In the genomic region with DNA sequence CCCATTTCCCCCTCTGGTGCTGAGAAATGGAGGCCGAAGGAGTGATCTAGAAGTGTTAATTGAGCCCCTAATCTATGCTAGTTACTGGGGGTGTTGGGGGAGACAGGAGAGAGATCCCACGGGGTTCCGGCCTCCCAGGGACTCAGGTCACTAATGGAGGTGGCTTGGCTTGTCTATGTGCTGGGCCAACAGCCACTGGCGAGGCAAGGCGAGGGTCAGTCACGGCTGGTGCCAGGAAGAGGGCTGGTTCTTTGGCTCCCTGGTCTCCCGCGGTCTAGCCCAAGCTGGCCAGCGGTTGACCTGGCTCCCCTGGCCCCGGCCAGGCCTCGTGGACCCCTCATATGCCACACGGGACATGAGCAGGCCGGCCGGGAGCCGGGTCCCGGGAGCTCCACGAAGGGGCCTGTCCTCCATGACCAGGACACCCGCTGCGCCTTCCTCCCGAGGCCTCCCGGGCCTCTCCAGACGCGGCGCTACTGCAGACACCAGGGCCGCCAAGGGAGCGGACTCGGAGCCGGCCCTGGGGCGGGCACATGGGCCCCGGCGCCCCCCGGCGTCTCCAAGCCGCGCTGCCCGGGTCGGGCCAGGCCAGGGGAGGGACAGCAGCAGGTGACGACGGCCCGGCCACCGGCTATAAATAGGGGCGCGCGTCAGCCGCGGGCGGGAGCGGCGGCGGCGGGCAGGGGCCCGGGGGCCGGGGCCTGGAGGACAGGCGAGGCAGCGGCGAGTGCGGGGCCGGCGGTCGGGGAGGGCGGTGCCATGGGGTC, we compare ENCODE assay signal across 8 cellular contexts. TPM values are rescaled to one million over a fixed set of nuclear protein-coding genes. Genes with fewer than 3 reads are reported as not detected.
DNase-seq lines count a peak whose midpoint lies in the region; ATAC-seq lines count a peak whose summit lies in the region.

A gene with protein sequence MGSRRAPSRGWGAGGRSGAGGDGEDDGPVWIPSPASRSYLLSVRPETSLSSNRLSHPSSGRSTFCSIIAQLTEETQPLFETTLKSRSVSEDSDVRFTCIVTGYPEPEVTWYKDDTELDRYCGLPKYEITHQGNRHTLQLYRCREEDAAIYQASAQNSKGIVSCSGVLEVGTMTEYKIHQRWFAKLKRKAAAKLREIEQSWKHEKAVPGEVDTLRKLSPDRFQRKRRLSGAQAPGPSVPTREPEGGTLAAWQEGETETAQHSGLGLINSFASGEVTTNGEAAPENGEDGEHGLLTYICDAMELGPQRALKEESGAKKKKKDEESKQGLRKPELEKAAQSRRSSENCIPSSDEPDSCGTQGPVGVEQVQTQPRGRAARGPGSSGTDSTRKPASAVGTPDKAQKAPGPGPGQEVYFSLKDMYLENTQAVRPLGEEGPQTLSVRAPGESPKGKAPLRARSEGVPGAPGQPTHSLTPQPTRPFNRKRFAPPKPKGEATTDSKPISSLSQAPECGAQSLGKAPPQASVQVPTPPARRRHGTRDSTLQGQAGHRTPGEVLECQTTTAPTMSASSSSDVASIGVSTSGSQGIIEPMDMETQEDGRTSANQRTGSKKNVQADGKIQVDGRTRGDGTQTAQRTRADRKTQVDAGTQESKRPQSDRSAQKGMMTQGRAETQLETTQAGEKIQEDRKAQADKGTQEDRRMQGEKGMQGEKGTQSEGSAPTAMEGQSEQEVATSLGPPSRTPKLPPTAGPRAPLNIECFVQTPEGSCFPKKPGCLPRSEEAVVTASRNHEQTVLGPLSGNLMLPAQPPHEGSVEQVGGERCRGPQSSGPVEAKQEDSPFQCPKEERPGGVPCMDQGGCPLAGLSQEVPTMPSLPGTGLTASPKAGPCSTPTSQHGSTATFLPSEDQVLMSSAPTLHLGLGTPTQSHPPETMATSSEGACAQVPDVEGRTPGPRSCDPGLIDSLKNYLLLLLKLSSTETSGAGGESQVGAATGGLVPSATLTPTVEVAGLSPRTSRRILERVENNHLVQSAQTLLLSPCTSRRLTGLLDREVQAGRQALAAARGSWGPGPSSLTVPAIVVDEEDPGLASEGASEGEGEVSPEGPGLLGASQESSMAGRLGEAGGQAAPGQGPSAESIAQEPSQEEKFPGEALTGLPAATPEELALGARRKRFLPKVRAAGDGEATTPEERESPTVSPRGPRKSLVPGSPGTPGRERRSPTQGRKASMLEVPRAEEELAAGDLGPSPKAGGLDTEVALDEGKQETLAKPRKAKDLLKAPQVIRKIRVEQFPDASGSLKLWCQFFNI (N-terminal part only) (plus strand): TSS at position 663 of the 767 bp plus-strand sequence. CDS start 97 bp downstream, at position 760.

- H3K27ac ChIP-seq in temporal lobe (ENCODE audit: low read depth, low read length), result peak within 1 kb of the TSS; percentile 57

- ATAC-seq in HG02885 (IDR thresholded peaks at IDR 0.05; ENCODE audit: poor library complexity, unreplicated experiment), result no peak

- peak within 1 kb of the TSS; percentile 85 for H3K9ac ChIP-seq in endocrine pancreas (ENCODE audit: control insufficient read depth, insufficient read depth, low read length)

- H3K27me3 ChIP-seq in endocrine pancreas (ENCODE audit: control insufficient read depth, insufficient read depth, low read length), result no peaks in the 10 kb centered on the region

- H3K9me3 ChIP-seq in endocrine pancreas (ENCODE audit: control insufficient read depth, low read length), result no peaks in the 10 kb centered on the region

- H3K4me1 ChIP-seq in endocrine pancreas (ENCODE audit: control insufficient read depth, insufficient read depth, low read length), result peaks cover 4% of the 10 kb centered on the region

- peak within 1 kb of the TSS; percentile 81 for H3K4me3 ChIP-seq in endocrine pancreas (ENCODE audit: control insufficient read depth, insufficient read depth, low read length)

- H3K36me3 ChIP-seq in endocrine pancreas (ENCODE audit: control insufficient read depth, insufficient read depth, low read length), result no peaks in the 10 kb centered on the region

- peak; percentile 30 to 41 for DNase-seq in NCI-H1930 (lab: John Stamatoyannopoulos, UW)
- peak; percentile 43 to 85 for DNase-seq in lung microvascular endothelial cell (ENCODE audit: low read depth in 2 of 2)
- no peak for DNase-seq in ecto neural progenitor cell (ENCODE audit: low spot score)
- no peak for DNase-seq in DMS153 treated with DMSO at 0.1 percent for 48 hours (lab: John Stamatoyannopoulos, UW; ENCODE audit: unreplicated experiment)
- no peak for DNase-seq in NCI-H69 (lab: John Stamatoyannopoulos, UW)

RNA-seq across cellular contexts. Expression of the gene that starts here (rescaled TPM):
- total RNA-seq in lung microvascular endothelial cell, result 22.7 and 45.2 TPM in 2 replicates
- total RNA-seq in temporal lobe, result 0.98 TPM

Comparison
In these comparisons a context has a peak if more than half of its experiments do, and no peak if none do; other contexts are left out.
1. RNA of the gene that starts here (total RNA-seq): 22.7 to 45.2 TPM in lung microvascular endothelial cell; 0.98 TPM in temporal lobe (single experiment); every median in the first group is over 10 times any median in the second.
2. DNase-seq: peak in NCI-H1930 (2 of 2) and lung microvascular endothelial cell (2 of 2); none in ecto neural progenitor cell (single experiment), DMS153 treated with DMSO at 0.1 percent for 48 hours (single experiment) and NCI-H69 (single experiment).